Comparison of ENCODE assay signal across 10 cellular contexts in the genomic region with DNA sequence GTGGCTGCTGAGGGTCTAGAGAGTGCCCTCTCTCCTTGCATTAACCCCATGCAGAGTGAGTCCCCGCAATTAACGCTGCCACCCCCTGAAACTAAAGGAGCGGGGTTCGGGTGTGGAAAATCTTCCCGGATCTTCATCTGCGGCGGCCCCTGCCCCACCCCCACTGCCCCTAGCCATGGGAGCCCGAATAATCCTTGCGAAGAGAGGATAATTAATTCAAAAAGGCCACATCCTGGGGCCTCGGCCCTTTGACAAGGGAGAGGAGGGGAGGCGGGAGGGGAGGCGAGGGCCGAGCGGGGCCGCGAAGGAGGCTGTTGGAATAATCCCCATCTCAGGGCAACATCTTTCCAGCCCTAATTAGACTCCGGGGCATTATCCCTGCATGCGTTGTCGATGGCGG.
DNase-seq lines count a peak whose midpoint lies in the region; ATAC-seq, FAIRE-seq and TF ChIP-seq lines count a peak whose summit lies in the region.
"Had no signal": no experiment of that assay in that cellular context is flagged by ENCODE, and none has a peak within 500 bp of the region (broad histone marks: within the 10 kb centered on the region; RNA-seq: fewer than 3 reads in every experiment).

No MANE protein-coding gene starts in this region.

- H3K36me3 Mint-ChIP-seq in astrocyte (ENCODE audit: low read depth, unreplicated experiment) (no peaks in the 10 kb centered on the region), immature natural killer cell (peaks cover 0 to 3% (median 0%) of the 10 kb centered on the region in 3 donors), Caco-2 (ENCODE audit: insufficient read depth, unreplicated experiment) (no peaks in the 10 kb centered on the region)
- H3K36me3 Mint-ChIP-seq: stimulated activated memory B cell treated with anti-CD40 and anti-IgM and Interleukin-4, amounts not matched to agents 10 μg/mL and 1 μg/mL and 100 μg/mL, for 72 hours had no signal

- DNase-seq in NCI-H748 (lab: John Stamatoyannopoulos, UW; ENCODE audit: unreplicated experiment): peak; percentile 12
- no peak for DNase-seq in NCI-H748 treated with DMSO at 0.1 percent for 48 hours (lab: John Stamatoyannopoulos, UW)
- no peak for DNase-seq in astrocyte (ENCODE audit: low read depth)
- no peak for DNase-seq in immature natural killer cell
- no peak for DNase-seq in stomach
- DNase-seq in Caco-2: no peak

- H3K9me3 ChIP-seq in astrocyte (ENCODE audit: insufficient read depth, low read depth, low read length): no peaks in the 10 kb centered on the region
- no peaks in the 10 kb centered on the region for H3K9me3 ChIP-seq in stomach
- H3K9me3 ChIP-seq in Caco-2: no peaks in the 10 kb centered on the region

- no peak for ATAC-seq in GM21447 (IDR thresholded peaks at IDR 0.05; ENCODE audit: unreplicated experiment)
- ATAC-seq in HG02840 (IDR thresholded peaks at IDR 0.05; ENCODE audit: low FRiP score, unreplicated experiment): no peak
- ATAC-seq: SK-N-SH treated with all-trans-retinoic acid at 6 μM for 48 hours; stimulated activated memory B cell treated with anti-CD40 and anti-IgM and Interleukin-4, amounts not matched to agents 10 μg/mL and 1 μg/mL and 100 μg/mL, for 72 hours had no signal

- peak overlapping the region; percentile 79 for H3K4me2 ChIP-seq in astrocyte (ENCODE audit: low read length)

- H3K4me3 Mint-ChIP-seq in astrocyte (ENCODE audit: unreplicated experiment): no peak overlapping the region
- peak overlapping the region; percentile 44 to 77 (median 59) for H3K4me3 Mint-ChIP-seq in immature natural killer cell
- no peak overlapping the region for H3K4me3 Mint-ChIP-seq in Caco-2 (ENCODE audit: unreplicated experiment)

- CTCF ChIA-PET in Caco-2 (lab: Charles Lee): no interaction called here

- H3K27ac Mint-ChIP-seq in astrocyte (ENCODE audit: unreplicated experiment): no peak overlapping the region
- H3K27ac Mint-ChIP-seq in immature natural killer cell: no peak overlapping the region
- no peak overlapping the region for H3K27ac Mint-ChIP-seq in Caco-2 (ENCODE audit: unreplicated experiment)
- H3K27ac Mint-ChIP-seq: stimulated activated memory B cell treated with anti-CD40 and anti-IgM and Interleukin-4, amounts not matched to agents 10 μg/mL and 1 μg/mL and 100 μg/mL, for 72 hours had no signal

- POLR2A ChIA-PET in Caco-2 (lab: Charles Lee): no interaction called here

- H2AFZ ChIP-seq in astrocyte (ENCODE audit: low read depth, low read length): peak overlapping the region; percentile 53

- intact Hi-C loops in stomach (cut with DNase I; ENCODE audit: low total_unique reads) (no loop called here), Caco-2 (cut with micrococcal nuclease; ENCODE audit: unreplicated experiment) (no loop called here)

- no peak for TF ChIP-seq CTCF in astrocyte (IDR thresholded peaks at IDR 0.05; ENCODE audit: insufficient read depth, low read depth, low read length)
- TF ChIP-seq CTCF in stomach (IDR thresholded peaks at IDR 0.05): no peak
- TF ChIP-seq CTCF in Caco-2 (IDR thresholded peaks at IDR 0.05; ENCODE audit: insufficient read depth in 1 of 2, low read depth in 1 of 2, low read length in 1 of 2, severe bottlenecking in 1 of 2, unreplicated experiment in 1 of 2): no peak

- FAIRE-seq in astrocyte (lab: Jason Lieb, UNC): no peak

- no peaks in the 10 kb centered on the region for H3K4me1 Mint-ChIP-seq in astrocyte (ENCODE audit: low read depth, unreplicated experiment)
- peaks cover 10 to 17% of the 10 kb centered on the region in 2 donors for H3K4me1 Mint-ChIP-seq in immature natural killer cell
- H3K4me1 Mint-ChIP-seq in Caco-2 (ENCODE audit: low read depth, unreplicated experiment): no peaks in the 10 kb centered on the region

- H3K9me3 Mint-ChIP-seq in astrocyte (ENCODE audit: unreplicated experiment) (peaks cover 12% of the 10 kb centered on the region), immature natural killer cell (no peaks in the 10 kb centered on the region), Caco-2 (ENCODE audit: unreplicated experiment) (no peaks in the 10 kb centered on the region)
- H3K9me3 Mint-ChIP-seq: stimulated activated memory B cell treated with anti-CD40 and anti-IgM and Interleukin-4, amounts not matched to agents 10 μg/mL and 1 μg/mL and 100 μg/mL, for 72 hours had no signal

- BruUV-seq in Caco-2 (replicated peaks; lab: Mats Ljungman, UMichigan): no TSS peak

- WGBS in stomach, 5 donors: 16 to 25% (median 25%) methylated on average over 18 to 20 of the region's 20 CpGs

- H3K27ac ChIP-seq in astrocyte (ENCODE audit: low read depth, low read length): no peak overlapping the region
- no peak overlapping the region for H3K27ac ChIP-seq in stomach

- TF ChIP-seq EP300 in stomach (IDR thresholded peaks at IDR 0.05): no peak

- no peaks in the 10 kb centered on the region for H3K36me3 ChIP-seq in astrocyte (ENCODE audit: insufficient read depth, low read length)
- H3K36me3 ChIP-seq in stomach: no peaks in the 10 kb centered on the region
- H3K36me3 ChIP-seq in Caco-2 (ENCODE audit: control insufficient read depth, insufficient read depth, low read length): no peaks in the 10 kb centered on the region

- H3K9ac ChIP-seq in astrocyte (ENCODE audit: low read length): no peak overlapping the region

- peaks cover 38% of the 10 kb centered on the region for H3K27me3 ChIP-seq in astrocyte (ENCODE audit: insufficient read depth, low read length)
- peaks cover 0 to 34% (median 22%) of the 10 kb centered on the region in 3 donors for H3K27me3 ChIP-seq in stomach
- H3K27me3 ChIP-seq in Caco-2 (replicated peaks; ENCODE audit: control insufficient read depth, insufficient read depth, low read length): no peaks in the 10 kb centered on the region

- H3K4me3 ChIP-seq in astrocyte (ENCODE audit: insufficient read depth, low read depth, low read length) (no peak overlapping the region), stomach (peak overlapping the region; percentile 11 to 31 (median 14)), Caco-2 (ENCODE audit: low read depth, low read length) (no peak overlapping the region)

- no peak for TF ChIP-seq POLR2A in stomach (IDR thresholded peaks at IDR 0.05)

- peaks cover 8% of the 10 kb centered on the region for H3K4me1 ChIP-seq in astrocyte (ENCODE audit: insufficient read depth, low read length)
- H3K4me1 ChIP-seq in stomach: peaks cover 10 to 18% (median 13%) of the 10 kb centered on the region in 4 donors
- no peaks in the 10 kb centered on the region for H3K4me1 ChIP-seq in Caco-2

- H3K79me2 ChIP-seq in astrocyte (ENCODE audit: insufficient read depth, low read length): no peaks in the 10 kb centered on the region

- no peaks in the 10 kb centered on the region for H4K20me1 ChIP-seq in astrocyte (ENCODE audit: insufficient read depth, low read length)

- peaks cover 58% of the 10 kb centered on the region for H3K27me3 Mint-ChIP-seq in astrocyte (ENCODE audit: low read depth, unreplicated experiment)
- H3K27me3 Mint-ChIP-seq in immature natural killer cell (ENCODE audit: low read depth in 3 of 3): peaks cover 5 to 9% (median 7%) of the 10 kb centered on the region in 3 donors
- peaks cover 18% of the 10 kb centered on the region for H3K27me3 Mint-ChIP-seq in Caco-2 (ENCODE audit: insufficient read depth, unreplicated experiment)

Comparison
In these comparisons a context has a peak if more than half of its experiments do, and no peak if none do; other contexts are left out.
1. H3K4me3 ChIP-seq: peak in stomach (4 of 4); none in astrocyte (single experiment) and Caco-2 (single experiment).
2. H3K4me3 Mint-ChIP-seq: peak in immature natural killer cell (5 of 5); none in astrocyte (single experiment) and Caco-2 (single experiment).